In genomic region chr2:25230626-25231311, GRCh38 we compare ENCODE assay signal across 15 cellular contexts.
DNase-seq lines count a peak whose midpoint lies in the region; ATAC-seq and TF ChIP-seq lines count a peak whose summit lies in the region.
"Had no signal": no experiment of that assay in that cellular context is flagged by ENCODE, and none has a peak within 500 bp of the region (broad histone marks: within the 10 kb centered on the region; RNA-seq: fewer than 3 reads in every experiment).

No MANE protein-coding gene starts in this region.

- no peaks in the 10 kb centered on the region for H3K27me3 ChIP-seq in cardiac muscle cell
- H3K27me3 ChIP-seq: ovary had no signal

- peaks cover 22% of the 10 kb centered on the region for H3K36me3 ChIP-seq in cardiac muscle cell
- H3K36me3 ChIP-seq: ovary had no signal

- H3K9me3 ChIP-seq in cardiac muscle cell (ENCODE audit: low read depth), result no peaks in the 10 kb centered on the region
- H3K9me3 ChIP-seq: ovary had no signal

- peak overlapping the region; percentile 88 for H3K27ac ChIP-seq in cardiac muscle cell
- H3K27ac ChIP-seq: GM23248, RWPE1 had no signal

- peak in 1 of 2 donors; percentile 56 for DNase-seq in cardiac muscle cell (ENCODE audit: low read depth in 1 of 2, low spot score in 1 of 2)
- DNase-seq in left cardiac atrium, result no peak
- peak; percentile 55 for DNase-seq in NCI-H345 treated with DMSO at 0.1 percent for 48 hours (lab: John Stamatoyannopoulos, UW; ENCODE audit: unreplicated experiment)
- peak; percentile 47 for DNase-seq in left kidney (ENCODE audit: low read depth, low spot score)
- DNase-seq in activated CD4-positive, alpha-beta T cell treated with anti-CD3 and anti-CD28 coated beads, Interleukin-2, amount 50 U/mL, for 4 hours, result no peak
- no peak for DNase-seq in hypothalamus (lab: John Stamatoyannopoulos, UW)
- DNase-seq: activated CD4-positive, alpha-beta T cell treated with anti-CD3 and anti-CD28 coated beads, Interleukin-2, amount 10 ng/mL, durations not matched to agents 24 days and 14 days; effector memory CD8-positive, alpha-beta T cell; GM23248; NCI-H1417 treated with DMSO at 0.1 percent for 48 hours had no signal

- peaks cover 40% of the 10 kb centered on the region for H3K4me1 ChIP-seq in cardiac muscle cell (ENCODE audit: low read depth)

- intact Hi-C loops in left cardiac atrium (cut with DNase I), result no loop called here

- no peak overlapping the region for H3K4me3 ChIP-seq in cardiac muscle cell
- H3K4me3 ChIP-seq: GM23248, ovary had no signal

- no peak for TF ChIP-seq CTCF in cardiac muscle cell (IDR thresholded peaks at IDR 0.05; ENCODE audit: low read depth, low read length)

- ATAC-seq in left cardiac atrium (no peak), GM19397 (IDR thresholded peaks at IDR 0.05; ENCODE audit: unreplicated experiment) (no peak)
- ATAC-seq: effector memory CD8-positive, alpha-beta T cell; sciatic nerve; stimulated activated effector memory CD8-positive, alpha-beta T cell treated with anti-CD3 and anti-CD28 coated beads, Interleukin-12 subunit alpha, Interleukin-12 subunit beta, amount 100 ng/mL, for 72 hours had no signal

Comparison
In these comparisons a context has a peak if more than half of its experiments do, and no peak if none do; other contexts are left out.
1. DNase-seq: peak in NCI-H345 treated with DMSO at 0.1 percent for 48 hours (single experiment) and left kidney (single experiment); none in left cardiac atrium (single experiment), activated CD4-positive, alpha-beta T cell treated with anti-CD3 and anti-CD28 coated beads, Interleukin-2, amount 50 U/mL, for 4 hours (0 of 2) and hypothalamus (0 of 51).